In genomic region chr2:11850082-11850481, GRCh38 we compare ENCODE assay signal across 20 cellular contexts.
DNase-seq lines count a peak whose midpoint lies in the region; TF ChIP-seq lines count a peak whose summit lies in the region.
"Had no signal": no experiment of that assay in that cellular context is flagged by ENCODE, and none has a peak within 500 bp of the region (broad histone marks: within the 10 kb centered on the region; RNA-seq: fewer than 3 reads in every experiment).

No MANE protein-coding gene starts in this region.

- intact Hi-C loops in testis (cut with DNase I; ENCODE audit: low total_unique reads) = no loop called here
- intact Hi-C loops in ovary (cut with DNase I) = no loop called here

- no peak overlapping the region for H3K9ac ChIP-seq in BLaER1

- TF ChIP-seq CTCF in testis (IDR thresholded peaks at IDR 0.05) (no peak), GM13977 (IDR thresholded peaks at IDR 0.05; ENCODE audit: extremely low read depth, insufficient read depth, missing control alignments) (no peak), ovary (IDR thresholded peaks at IDR 0.05) (no peak)

- TF ChIP-seq POLR2A in testis (IDR thresholded peaks at IDR 0.05) (no peak), ovary (IDR thresholded peaks at IDR 0.05) (no peak)

- H4K20me1 ChIP-seq in BLaER1 = no peaks in the 10 kb centered on the region

- H3K36me3 ChIP-seq in BLaER1 (no peaks in the 10 kb centered on the region), testis (ENCODE audit: low read depth, missing control alignments) (no peaks in the 10 kb centered on the region), ovary (no peaks in the 10 kb centered on the region)

- peak overlapping the region; percentile 11 for H3K4me2 ChIP-seq in BLaER1
- H3K4me2 ChIP-seq: hepatocyte had no signal

- H3K4me1 ChIP-seq in BLaER1 (peaks cover 40% of the 10 kb centered on the region), testis (no peaks in the 10 kb centered on the region), ovary (ENCODE audit: insufficient read depth) (no peaks in the 10 kb centered on the region)

- in situ Hi-C loops in GM13977 (cut with MboI; ENCODE audit: low pct_unique_long_range_greater_than_20kb, low sequenced_read_pairs, unreplicated experiment) = loop anchor here (25.0 kb wide), 1 partner anchor 187 kb away; no protein-coding TSS in a partner anchor

- no peak for TF ChIP-seq EP300 in ovary (IDR thresholded peaks at IDR 0.05)

- DNase-seq in NCI-H69 (lab: John Stamatoyannopoulos, UW) (peak; percentile 8), globus pallidus (ENCODE audit: low spot score) (peak; percentile 86), nucleus accumbens (lab: John Stamatoyannopoulos, UW) (peak in 54 of 56 donors; percentile 19 to 92 (median 76)), testis (no peak), GM13977 (ENCODE audit: low spot score) (no peak), ovary (no peak), NCI-H1694 (lab: John Stamatoyannopoulos, UW) (no peak)
- DNase-seq: activated CD4-positive, alpha-beta T cell treated with anti-CD3 and anti-CD28 coated beads, Interleukin-2, amount 10 ng/mL, durations not matched to agents 7 days and 5 days; activated naive CD8-positive, alpha-beta T cell treated with anti-CD3 and anti-CD28 coated beads, Interleukin-2, amount 50 U/mL, for 24 hours; CD4-positive, alpha-beta T cell; HCEC 1CT; MM.1S; NCI-H1417 treated with DMSO at 0.1 percent for 48 hours; NCI-H2171 treated with DMSO at 0.1 percent for 48 hours; RPMI8226; T-helper 2 cell had no signal

- WGBS in testis, 2 donors = 71 to 77% methylated on average over 10 to 17 of the region's 17 CpGs
- 72 to 81% (median 79%) methylated on average over 15 to 17 of the region's 17 CpGs for WGBS in ovary, 3 donors

- H3K27me3 ChIP-seq in BLaER1 = no peaks in the 10 kb centered on the region
- no peaks in the 10 kb centered on the region for H3K27me3 ChIP-seq in testis
- no peaks in the 10 kb centered on the region for H3K27me3 ChIP-seq in ovary
- H3K27me3 ChIP-seq: hepatocyte had no signal

- H3K27ac ChIP-seq in BLaER1 (no peak overlapping the region), testis (no peak overlapping the region), ovary (no peak overlapping the region)
- H3K27ac ChIP-seq: hepatocyte, SK-N-MC had no signal

- peaks cover 29% of the 10 kb centered on the region for H3K9me3 ChIP-seq in BLaER1
- H3K9me3 ChIP-seq in testis = no peaks in the 10 kb centered on the region
- no peaks in the 10 kb centered on the region for H3K9me3 ChIP-seq in ovary

- no peak overlapping the region for H3K4me3 ChIP-seq in BLaER1
- H3K4me3 ChIP-seq in testis = no peak overlapping the region
- no peak overlapping the region for H3K4me3 ChIP-seq in ovary
- H3K4me3 ChIP-seq: hepatocyte, lung, SK-N-MC had no signal

Comparison
In these comparisons a context has a peak if more than half of its experiments do, and no peak if none do; other contexts are left out.
1. DNase-seq: peak in NCI-H69 (single experiment), globus pallidus (single experiment) and nucleus accumbens (54 of 56); none in testis (single experiment), GM13977 (single experiment), ovary (0 of 5) and NCI-H1694 (single experiment).